ENCODE assay signal across 13 cellular contexts in the genomic region with DNA sequence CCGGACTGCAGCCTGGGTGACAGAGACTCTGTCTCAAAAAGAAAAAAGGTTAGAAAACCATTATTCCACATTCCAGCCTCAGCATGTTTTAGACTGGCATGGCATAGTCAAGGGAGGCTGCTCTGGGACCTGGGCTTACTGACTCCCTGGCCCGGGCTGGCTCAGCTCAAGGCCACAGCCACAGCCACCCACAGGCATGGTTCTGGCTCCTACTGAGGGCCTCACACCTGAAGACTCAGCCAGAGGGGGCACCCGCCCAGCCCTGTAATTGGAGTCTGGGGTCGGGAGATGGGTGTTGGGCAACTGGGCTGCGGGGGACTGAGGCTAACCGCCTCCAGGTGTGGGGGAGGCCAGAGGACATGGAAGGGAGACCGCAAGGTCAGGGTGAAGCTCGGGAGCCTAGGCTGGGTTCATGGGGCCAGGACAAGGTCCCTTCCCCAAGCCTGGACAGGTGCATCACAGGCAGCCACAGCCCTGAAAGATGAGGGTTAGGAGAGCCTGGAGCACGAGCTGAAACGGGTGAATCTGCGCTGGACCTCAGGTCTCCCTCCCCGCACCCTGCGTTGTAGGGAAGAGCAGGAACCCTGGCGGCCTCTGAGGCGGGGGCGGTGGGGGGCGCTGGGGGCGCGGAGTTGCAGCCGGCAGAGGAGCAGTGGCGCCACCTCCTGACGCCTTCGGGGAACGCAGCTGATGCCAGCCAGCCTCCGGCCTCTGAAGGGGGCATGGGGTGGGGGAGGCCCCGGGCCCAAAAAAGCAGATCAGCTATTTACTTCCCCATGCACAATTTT.
DNase-seq lines count a peak whose midpoint lies in the region; FAIRE-seq and TF ChIP-seq lines count a peak whose summit lies in the region.
"Had no signal": no experiment of that assay in that cellular context is flagged by ENCODE, and none has a peak within 500 bp of the region (broad histone marks: within the 10 kb centered on the region; RNA-seq: fewer than 3 reads in every experiment).

No MANE protein-coding gene starts in this region.

- TF ChIP-seq CTCF in Calu3 (IDR thresholded peaks at IDR 0.05; ENCODE audit: unreplicated experiment), result peak; percentile 78
- peak; percentile 46 for TF ChIP-seq CTCF in GM13977 (IDR thresholded peaks at IDR 0.05; ENCODE audit: extremely low read depth, insufficient read depth, missing control alignments)
- peak; percentile 16 for TF ChIP-seq CTCF in cardiac fibroblast (IDR thresholded peaks at IDR 0.05; ENCODE audit: low read depth, low read length)
- TF ChIP-seq CTCF in nephron (IDR thresholded peaks at IDR 0.05; ENCODE audit: unreplicated experiment in 3 of 3), result peak; percentile 27 to 35 (median 28)
- TF ChIP-seq CTCF in kidney (IDR thresholded peaks at IDR 0.05; ENCODE audit: borderline replicate concordance, extremely low read depth, insufficient read depth), result no peak
- no peak for TF ChIP-seq CTCF in Peyer's patch (IDR thresholded peaks at IDR 0.05)

- FAIRE-seq in kidney (lab: Jason Lieb, UNC), result no peak
- FAIRE-seq: small intestine had no signal

- no peaks in the 10 kb centered on the region for H3K27me3 ChIP-seq in Peyer's patch

- H3K27ac Mint-ChIP-seq in Calu3 (ENCODE audit: unreplicated experiment) (no peak overlapping the region), nephron (no peak overlapping the region)
- H3K27ac Mint-ChIP-seq: stimulated activated naive CD8-positive, alpha-beta T cell treated with anti-CD3 and anti-CD28 coated beads, Interleukin-15, Interleukin-2, amounts not matched to agents 100 ng/mL and 50 ng/mL, for 24 hours had no signal

- no peaks in the 10 kb centered on the region for H3K4me1 ChIP-seq in kidney (ENCODE audit: control insufficient read depth in 1 of 2, insufficient read depth in 1 of 2, low read depth in 1 of 2, low read length in 2 of 2)
- no peaks in the 10 kb centered on the region for H3K4me1 ChIP-seq in Peyer's patch
- H3K4me1 ChIP-seq: HAP-1 had no signal

- H3K27ac ChIP-seq in kidney (ENCODE audit: low read depth in 2 of 2, low read length in 2 of 2) (no peak overlapping the region), Peyer's patch (no peak overlapping the region)

- H3K27me3 Mint-ChIP-seq in Calu3 (ENCODE audit: unreplicated experiment) (peaks cover 75% of the 10 kb centered on the region), nephron (ENCODE audit: low read depth) (peaks cover 24% of the 10 kb centered on the region)

- intact Hi-C loops in Calu3 (cut with micrococcal nuclease; ENCODE audit: unreplicated experiment) (no loop called here), kidney (cut with DNase I) (no loop called here)

- no peaks in the 10 kb centered on the region for H3K9me3 ChIP-seq in kidney (ENCODE audit: control insufficient read depth in 1 of 2, low read length in 2 of 2)
- no peaks in the 10 kb centered on the region for H3K9me3 ChIP-seq in Peyer's patch
- H3K9me3 ChIP-seq: HAP-1 had no signal

- H3K4me3 Mint-ChIP-seq in Calu3 (ENCODE audit: low read depth, unreplicated experiment), result no peak overlapping the region
- no peak overlapping the region for H3K4me3 Mint-ChIP-seq in nephron
- H3K4me3 Mint-ChIP-seq: stimulated activated naive CD8-positive, alpha-beta T cell treated with anti-CD3 and anti-CD28 coated beads, Interleukin-15, Interleukin-2, amounts not matched to agents 100 ng/mL and 50 ng/mL, for 24 hours had no signal

- no peaks in the 10 kb centered on the region for H3K36me3 Mint-ChIP-seq in Calu3 (ENCODE audit: insufficient read depth, unreplicated experiment)
- no peaks in the 10 kb centered on the region for H3K36me3 Mint-ChIP-seq in nephron (ENCODE audit: low read depth)

- H3K4me1 Mint-ChIP-seq in Calu3 (ENCODE audit: low read depth, unreplicated experiment), result no peaks in the 10 kb centered on the region
- H3K4me1 Mint-ChIP-seq in nephron, result peaks cover 17% of the 10 kb centered on the region

- H3K36me3 ChIP-seq in kidney (ENCODE audit: control insufficient read depth in 1 of 2, insufficient read depth in 2 of 2, low read length in 2 of 2) (no peaks in the 10 kb centered on the region), Peyer's patch (no peaks in the 10 kb centered on the region)
- H3K36me3 ChIP-seq: HAP-1 had no signal

- H3K9ac ChIP-seq in kidney (ENCODE audit: low read length in 2 of 2), result no peak overlapping the region

- CTCF ChIA-PET in Calu3 (lab: Charles Lee), result no interaction called here

- H3K4me3 ChIP-seq in cardiac fibroblast (replicated peaks in 1 of 2; ENCODE audit: low read depth in 2 of 2, low read length in 2 of 2) (no peak overlapping the region), kidney (ENCODE audit: low read length in 2 of 2) (no peak overlapping the region), Peyer's patch (no peak overlapping the region)
- H3K4me3 ChIP-seq: HAP-1 had no signal

- DNase-seq in Calu3 (peak; percentile 25), GM13977 (ENCODE audit: low spot score) (no peak), cardiac fibroblast (ENCODE audit: low read depth in 2 of 2) (no peak), kidney (no peak), Peyer's patch (no peak), NCI-H2196 (lab: John Stamatoyannopoulos, UW; ENCODE audit: unreplicated experiment) (no peak)
- DNase-seq: activated naive CD4-positive, alpha-beta T cell treated with anti-CD3 and anti-CD28 coated beads, Interleukin-2, amount 50 U/mL, for 16 hours; effector memory CD4-positive, alpha-beta T cell; small intestine; T-helper 9 cell had no signal

- H3K9me3 Mint-ChIP-seq in Calu3 (ENCODE audit: low read depth, unreplicated experiment) (no peaks in the 10 kb centered on the region), nephron (no peaks in the 10 kb centered on the region)

- in situ Hi-C loops in GM13977 (cut with MboI; ENCODE audit: low pct_unique_long_range_greater_than_20kb, low sequenced_read_pairs, unreplicated experiment), result no loop called here

- BruUV-seq in Calu3 (replicated peaks; lab: Mats Ljungman, UMichigan), result no TSS peak

- no peak for TF ChIP-seq POLR2A in Peyer's patch (IDR thresholded peaks at IDR 0.05)

Comparison
In these comparisons a context has a peak if more than half of its experiments do, and no peak if none do; other contexts are left out.
1. CTCF ChIP-seq: peak in Calu3 (single experiment), GM13977 (single experiment), cardiac fibroblast (single experiment) and nephron (3 of 3); none in kidney (single experiment) and Peyer's patch (0 of 6).